8 cellular contexts compared by ENCODE assay signal in genomic region chr13:32019612-32020233, GRCh38. TPM values are rescaled to one million over a fixed set of nuclear protein-coding genes. Genes with fewer than 3 reads are reported as not detected.
DNase-seq lines count a peak whose midpoint lies in the region; ATAC-seq and TF ChIP-seq lines count a peak whose summit lies in the region.

No MANE protein-coding gene starts in this region.

- peak; percentile 51 for DNase-seq in activated CD4-positive, alpha-beta T cell treated with anti-CD3 and anti-CD28 coated beads for 36 hours
- DNase-seq in activated CD4-positive, alpha-beta T cell treated with anti-CD3 and anti-CD28 coated beads, Interleukin-2, amount 50 U/mL, for 1 hour, result no peak
- DNase-seq in NAMALWA (ENCODE audit: low spot score), result peak; percentile 85
- DNase-seq in activated B cell treated with CpG ODN at 0.5 μM for 24 hours, result no peak
- DNase-seq in germinal center (ENCODE audit: low spot score), result peak; percentile 63
- peak; percentile 30 to 59 (median 42) for DNase-seq in ovary
- DNase-seq in epidermal melanocyte (ENCODE audit: insufficient read length, low spot score), result no peak

- no peaks in the 10 kb centered on the region for H3K27me3 ChIP-seq in ovary

- CTCF ChIA-PET in activated CD4-positive, alpha-beta T cell treated with anti-CD3 and anti-CD28 coated beads for 36 hours (lab: Charles Lee), result interaction anchor here (0.6 to 1.0 kb wide), 3 partner anchors 12 to 47 kb away, joined by 3 to 5 read pairs (median 4); no protein-coding TSS in a partner anchor
- CTCF ChIA-PET in activated B cell treated with CpG ODN at 0.5 μM for 24 hours (lab: Charles Lee), result interaction anchor here (0.5 to 3.4 kb wide), 2 partner anchors 110 to 121 kb away, joined by 3 to 12 read pairs; no protein-coding TSS in a partner anchor

- H3K9me3 Mint-ChIP-seq in activated CD4-positive, alpha-beta T cell treated with anti-CD3 and anti-CD28 coated beads for 36 hours (ENCODE audit: low read depth), result no peaks in the 10 kb centered on the region
- no peaks in the 10 kb centered on the region for H3K9me3 Mint-ChIP-seq in activated B cell treated with CpG ODN at 0.5 μM for 24 hours

- TF ChIP-seq POLR2A in ovary (IDR thresholded peaks at IDR 0.05), result no peak

- H3K4me1 ChIP-seq in ovary (ENCODE audit: insufficient read depth), result no peaks in the 10 kb centered on the region

- no peak for TF ChIP-seq EP300 in ovary (IDR thresholded peaks at IDR 0.05)

- POLR2A ChIA-PET in activated CD4-positive, alpha-beta T cell treated with anti-CD3 and anti-CD28 coated beads for 36 hours (lab: Charles Lee), result no interaction called here
- POLR2A ChIA-PET in activated B cell treated with CpG ODN at 0.5 μM for 24 hours (lab: Charles Lee), result no interaction called here

- no peak overlapping the region for H3K27ac Mint-ChIP-seq in activated CD4-positive, alpha-beta T cell treated with anti-CD3 and anti-CD28 coated beads for 36 hours
- no peak overlapping the region for H3K27ac Mint-ChIP-seq in activated B cell treated with CpG ODN at 0.5 μM for 24 hours

- peak; percentile 72 for ATAC-seq in activated CD4-positive, alpha-beta T cell treated with anti-CD3 and anti-CD28 coated beads for 36 hours
- ATAC-seq in GM21723 (IDR thresholded peaks at IDR 0.05; ENCODE audit: unreplicated experiment) (peak; percentile 77), activated B cell treated with CpG ODN at 0.5 μM for 24 hours (ENCODE audit: low read depth) (peak; percentile 85)

- H3K4me1 Mint-ChIP-seq in activated CD4-positive, alpha-beta T cell treated with anti-CD3 and anti-CD28 coated beads for 36 hours, result no peaks in the 10 kb centered on the region
- no peaks in the 10 kb centered on the region for H3K4me1 Mint-ChIP-seq in activated B cell treated with CpG ODN at 0.5 μM for 24 hours

- H3K36me3 ChIP-seq in ovary, result no peaks in the 10 kb centered on the region

- intact Hi-C loops in activated CD4-positive, alpha-beta T cell treated with anti-CD3 and anti-CD28 coated beads for 36 hours (cut with DNase I, micrococcal nuclease), result loop anchor here (1.0 to 10.0 kb wide), 5 partner anchors 105 to 562 kb away; no protein-coding TSS in a partner anchor
- intact Hi-C loops in activated B cell treated with CpG ODN at 0.5 μM for 24 hours (cut with micrococcal nuclease), result loop anchor here (1.0 to 2.0 kb wide), 4 partner anchors 109 to 562 kb away; no protein-coding TSS in a partner anchor
- intact Hi-C loops in ovary (cut with DNase I), result loop anchor here in 3 of 4 donors (1.0 to 10.0 kb wide), 4 partner anchors 285 to 563 kb away; partner anchors contain the start of genes BRCA2 (in 1 of the 3) and ZAR1L (in 1 of the 3)

- TF ChIP-seq CTCF in activated B cell treated with CpG ODN at 0.5 μM for 24 hours (IDR thresholded peaks at IDR 0.05) (no peak), ovary (IDR thresholded peaks at IDR 0.05) (peak; percentile 22 to 62 (median 56))

- no peaks in the 10 kb centered on the region for H3K9me3 ChIP-seq in ovary

- no peaks in the 10 kb centered on the region for H3K27me3 Mint-ChIP-seq in activated CD4-positive, alpha-beta T cell treated with anti-CD3 and anti-CD28 coated beads for 36 hours
- H3K27me3 Mint-ChIP-seq in activated B cell treated with CpG ODN at 0.5 μM for 24 hours, result no peaks in the 10 kb centered on the region

- no peak overlapping the region for H3K4me3 Mint-ChIP-seq in activated CD4-positive, alpha-beta T cell treated with anti-CD3 and anti-CD28 coated beads for 36 hours
- H3K4me3 Mint-ChIP-seq in activated B cell treated with CpG ODN at 0.5 μM for 24 hours, result no peak overlapping the region

- no peak overlapping the region for H3K4me3 ChIP-seq in ovary

- no peak overlapping the region for H3K27ac ChIP-seq in ovary

- H3K36me3 Mint-ChIP-seq in activated CD4-positive, alpha-beta T cell treated with anti-CD3 and anti-CD28 coated beads for 36 hours (ENCODE audit: low read depth), result no peaks in the 10 kb centered on the region
- no peaks in the 10 kb centered on the region for H3K36me3 Mint-ChIP-seq in activated B cell treated with CpG ODN at 0.5 μM for 24 hours (ENCODE audit: low read depth)

- 37 to 43% (median 38%) methylated on average over 6 of the region's 6 CpGs for WGBS in ovary, 3 donors

RNA-seq across cellular contexts. Expression of gene FRY, which starts 11.9 kb away (rescaled TPM):
- 1 to 10 TPM; 1.9 to 3.5 TPM for total RNA-seq in activated CD4-positive, alpha-beta T cell treated with anti-CD3 and anti-CD28 coated beads for 36 hours
- total RNA-seq in activated B cell treated with CpG ODN at 0.5 μM for 24 hours (4.7 and 4.8 TPM in 2 replicates), ovary (10 to 100 TPM; 11.6 to 36.7 (median 19.0) TPM)
- 10 to 100 TPM; 19.4 to 33.6 TPM for polyA plus RNA-seq in ovary

Comparison
In these comparisons a context has a peak if more than half of its experiments do, and no peak if none do; other contexts are left out.
1. DNase-seq: peak in activated CD4-positive, alpha-beta T cell treated with anti-CD3 and anti-CD28 coated beads for 36 hours (single experiment), NAMALWA (single experiment), germinal center (single experiment) and ovary (5 of 5); none in activated CD4-positive, alpha-beta T cell treated with anti-CD3 and anti-CD28 coated beads, Interleukin-2, amount 50 U/mL, for 1 hour (single experiment), activated B cell treated with CpG ODN at 0.5 μM for 24 hours (single experiment) and epidermal melanocyte (single experiment).
2. Peak in every context shown above with its lines, with median percentiles within 50 percentile points of each other: ATAC-seq.